8 cellular contexts compared by ENCODE assay signal in the genomic region with DNA sequence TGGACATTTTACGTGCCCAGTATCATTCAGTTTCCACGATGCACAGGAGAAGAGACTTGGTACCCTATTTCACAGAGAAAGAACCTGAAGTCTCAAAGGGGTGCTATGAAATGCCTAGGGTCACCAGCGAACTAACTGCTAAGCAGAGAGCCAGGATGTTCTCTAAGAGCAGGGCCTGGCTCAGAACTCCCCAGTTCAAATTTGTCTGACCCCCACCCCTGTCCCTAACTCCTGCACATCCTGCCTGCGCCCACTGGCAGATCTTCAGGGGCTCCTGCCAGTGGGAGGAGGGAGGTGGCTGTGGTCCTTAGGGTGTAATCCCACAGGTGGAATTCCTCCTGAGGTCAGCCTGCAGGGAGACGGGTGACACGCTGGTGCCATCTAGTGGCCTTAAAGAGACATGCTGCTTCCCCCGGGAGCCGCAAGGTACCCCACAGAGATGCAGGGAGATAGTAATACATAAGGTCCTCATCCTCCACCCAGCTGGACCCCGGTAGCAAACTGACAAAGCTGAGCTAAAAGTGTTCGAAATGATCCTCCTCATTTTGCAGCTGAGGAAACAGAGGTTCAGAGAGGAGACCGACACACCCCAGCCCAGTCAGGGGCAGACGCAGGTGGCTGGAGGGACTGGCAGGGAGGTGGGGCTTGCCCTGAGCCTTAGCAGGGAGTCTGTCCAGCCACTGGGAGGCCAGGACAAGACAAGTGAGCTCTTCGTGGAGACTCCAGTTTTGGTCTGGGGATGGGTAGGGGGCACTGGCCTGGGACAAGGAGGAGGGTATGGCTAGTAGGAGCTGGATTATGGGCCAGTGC. TPM values are rescaled to one million over a fixed set of nuclear protein-coding genes. Genes with fewer than 3 reads are reported as not detected.
DNase-seq lines count a peak whose midpoint lies in the region; ATAC-seq and TF ChIP-seq lines count a peak whose summit lies in the region.

No MANE protein-coding gene starts in this region.

- H3K9me3 Mint-ChIP-seq in chondrocyte (ENCODE audit: low read depth), result peaks cover 4% of the 10 kb centered on the region

- H3K4me1 Mint-ChIP-seq in chondrocyte (ENCODE audit: low read depth), result peaks cover 9% of the 10 kb centered on the region

- no peaks in the 10 kb centered on the region for H3K36me3 Mint-ChIP-seq in chondrocyte (ENCODE audit: low read depth)

- no peaks in the 10 kb centered on the region for H3K27me3 Mint-ChIP-seq in chondrocyte (ENCODE audit: low read depth)

- H3K4me3 Mint-ChIP-seq in chondrocyte (ENCODE audit: unreplicated experiment), result no peak overlapping the region

- peak; percentile 97 for TF ChIP-seq CTCF in chondrocyte (IDR thresholded peaks at IDR 0.05)

- ATAC-seq in GM18519 (IDR thresholded peaks at IDR 0.05; ENCODE audit: low FRiP score, unreplicated experiment), result no peak

- DNase-seq in SIG-M5 treated with dmso at 0.1 percent for 504 hours (lab: John Stamatoyannopoulos, UW; ENCODE audit: unreplicated experiment) (peak; percentile 53), SIG-M5 (lab: John Stamatoyannopoulos, UW) (no peak), NCI-H2171 treated with DMSO at 0.1 percent for 48 hours (lab: John Stamatoyannopoulos, UW) (peak; percentile 76), chondrocyte (ENCODE audit: low spot score) (no peak), left kidney (ENCODE audit: low read depth, low spot score) (peak; percentile 86)
- DNase-seq in activated CD4-positive, CD25-positive, alpha-beta regulatory T cell treated with anti-CD3 and anti-CD28 coated beads, Interleukin-2, amount 50 U/mL, for 72 hours, result peak; percentile 64
- peak; percentile 57 for DNase-seq in stimulated activated CD4-positive, alpha-beta T cell treated with anti-CD3 and anti-CD28 coated beads, Interleukin-4, amount 100 ng/mL, for 24 hours

- H3K27ac Mint-ChIP-seq in chondrocyte (ENCODE audit: unreplicated experiment), result no peak overlapping the region

RNA-seq across cellular contexts. Expression of gene MB, which starts 34.1 kb away (rescaled TPM):
- total RNA-seq in chondrocyte, result not detected in 3 replicates

RNA-seq across cellular contexts. Expression of gene RASD2, which starts 42.4 kb away (rescaled TPM):
- total RNA-seq in chondrocyte, result 0.27 to 0.28 TPM in 2 of 3 replicates, not detected in the other

Comparison
In these comparisons a context has a peak if more than half of its experiments do, and no peak if none do; other contexts are left out.
1. DNase-seq: peak in SIG-M5 treated with dmso at 0.1 percent for 504 hours (single experiment), NCI-H2171 treated with DMSO at 0.1 percent for 48 hours (single experiment), activated CD4-positive, CD25-positive, alpha-beta regulatory T cell treated with anti-CD3 and anti-CD28 coated beads, Interleukin-2, amount 50 U/mL, for 72 hours (single experiment), left kidney (single experiment) and stimulated activated CD4-positive, alpha-beta T cell treated with anti-CD3 and anti-CD28 coated beads, Interleukin-4, amount 100 ng/mL, for 24 hours (single experiment); none in SIG-M5 (single experiment) and chondrocyte (single experiment).